ENCODE assay signal across 8 cellular contexts in the genomic region with DNA sequence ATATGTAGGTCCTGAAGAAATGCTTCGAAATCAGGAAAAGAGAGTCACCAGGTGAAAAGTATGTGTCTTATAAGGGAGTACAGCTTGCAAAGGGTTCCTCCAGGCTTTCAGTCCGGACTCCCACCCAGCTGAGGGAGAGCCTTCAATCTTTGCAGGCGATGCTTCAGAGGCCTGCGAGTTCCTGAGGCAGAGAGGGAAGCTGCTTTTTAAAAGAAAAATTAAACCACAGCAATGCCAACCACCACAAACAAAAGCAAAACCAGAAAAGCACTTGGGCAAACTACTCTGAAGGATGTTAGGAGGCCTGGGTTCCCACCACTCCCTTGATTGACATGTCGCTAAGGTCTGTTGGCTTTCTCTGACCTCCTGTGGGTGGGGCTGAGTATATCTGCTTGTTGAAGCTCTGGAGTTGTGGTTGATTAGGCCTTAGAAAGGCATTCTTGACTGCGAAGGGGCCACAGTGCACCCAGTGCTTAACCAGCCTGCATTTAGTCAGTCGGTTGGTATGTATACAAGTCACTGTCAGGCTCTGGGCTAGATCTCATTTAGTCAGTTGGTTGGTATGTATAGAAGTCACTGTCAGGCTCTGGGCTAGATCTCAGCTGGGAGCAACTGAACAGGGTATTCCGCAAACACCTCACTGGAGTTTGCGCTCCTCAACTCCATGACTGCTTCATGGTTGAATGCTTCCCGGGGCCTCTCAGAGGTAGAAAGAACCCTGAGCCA. TPM values are rescaled to one million over a fixed set of nuclear protein-coding genes. Genes with fewer than 3 reads are reported as not detected.
DNase-seq lines count a peak whose midpoint lies in the region; ATAC-seq and TF ChIP-seq lines count a peak whose summit lies in the region.

No MANE protein-coding gene starts in this region.

- no peaks in the 10 kb centered on the region for H3K27me3 ChIP-seq in KMS-11 (ENCODE audit: insufficient read depth, low read depth)

- no peaks in the 10 kb centered on the region for H4K20me1 ChIP-seq in KMS-11 (ENCODE audit: insufficient read depth)

- H3K4me1 ChIP-seq in KMS-11 (ENCODE audit: low read depth, poor library complexity, severe bottlenecking), result peaks cover 26% of the 10 kb centered on the region

- 0 out of 2 replicates have a peak, but pooled peaks cover 7% of the 10 kb centered on the region for H3K79me2 ChIP-seq in KMS-11 (ENCODE audit: insufficient read depth, low read depth)

- no peak for TF ChIP-seq CTCF in KMS-11 (conservative IDR thresholded peaks at IDR 0.05; ENCODE audit: low read depth, low read length)
- TF ChIP-seq CTCF in fibroblast of mammary gland (conservative IDR thresholded peaks at IDR 0.05; ENCODE audit: control insufficient read depth, insufficient read depth, low read depth, low read length), result no peak

- H3K9ac ChIP-seq in KMS-11, result peak overlapping the region; percentile 46; the same call in 1 of the 2 replicates

- H3K36me3 ChIP-seq in KMS-11 (ENCODE audit: insufficient read depth), result no peaks in the 10 kb centered on the region

- peak overlapping the region; percentile 84 for H2AFZ ChIP-seq in KMS-11 (ENCODE audit: low read depth)

- ATAC-seq in HG03097 (IDR thresholded peaks at IDR 0.05; ENCODE audit: low FRiP score, unreplicated experiment), result no peak

- H3K4me3 ChIP-seq in KMS-11 (IDR thresholded peaks at IDR 0.05; ENCODE audit: insufficient read depth, low read depth, low read length) (peak overlapping the region; percentile 62), fibroblast of mammary gland (ENCODE audit: control insufficient read depth, low read depth, low read length) (peak overlapping the region; percentile 71)

- DNase-seq in GDM1 (lab: John Stamatoyannopoulos, UW), result peak; percentile 71
- DNase-seq in activated CD4-positive, alpha-beta T cell treated with anti-CD3 and anti-CD28 coated beads, Interleukin-2, amount 50 U/mL, for 48 hours, result peak; percentile 34 to 54
- peak; percentile 94 for DNase-seq in fibroblast of mammary gland (ENCODE audit: low read depth)
- DNase-seq in renal cortical epithelial cell (ENCODE audit: low read depth), result peak; percentile 96
- no peak for DNase-seq in ureter (ENCODE audit: low spot score)
- DNase-seq in SKM-1 treated with dmso at 0.1 percent for 144 hours (lab: John Stamatoyannopoulos, UW; ENCODE audit: unreplicated experiment), result no peak

- H3K27ac ChIP-seq in KMS-11, result peak overlapping the region; percentile 31; the same call in 1 of the 2 replicates

- H3K4me2 ChIP-seq in KMS-11, result peak overlapping the region; percentile 95

RNA-seq across cellular contexts. Expression of gene NIPAL3, which starts 1.2 kb away (rescaled TPM):
- 60.4 and 95.8 TPM in 2 replicates for total RNA-seq in renal cortical epithelial cell
- 35.5 TPM for total RNA-seq in ureter

RNA-seq across cellular contexts. Expression of gene STPG1, which starts 3.2 kb away (rescaled TPM):
- total RNA-seq in renal cortical epithelial cell (3.6 and 9.9 TPM in 2 replicates), ureter (23.8 TPM)

Comparison
In these comparisons a context has a peak if more than half of its experiments do, and no peak if none do; other contexts are left out.
1. DNase-seq: peak in GDM1 (single experiment), activated CD4-positive, alpha-beta T cell treated with anti-CD3 and anti-CD28 coated beads, Interleukin-2, amount 50 U/mL, for 48 hours (2 of 2), fibroblast of mammary gland (single experiment) and renal cortical epithelial cell (single experiment); none in ureter (single experiment) and SKM-1 treated with dmso at 0.1 percent for 144 hours (single experiment).